9 cellular contexts compared by ENCODE assay signal in genomic region chr5:139384591-139385051, GRCh38. TPM values are rescaled to one million over a fixed set of nuclear protein-coding genes. Genes with fewer than 3 reads are reported as not detected.
DNase-seq lines count a peak whose midpoint lies in the region; ATAC-seq and TF ChIP-seq lines count a peak whose summit lies in the region.
"Had no signal": no experiment of that assay in that cellular context is flagged by ENCODE, and none has a peak within 500 bp of the region (broad histone marks: within the 10 kb centered on the region; RNA-seq: fewer than 3 reads in every experiment).

No MANE protein-coding gene starts in this region.

- in situ Hi-C loops in brain microvascular endothelial cell (cut with HindIII; ENCODE audit: low pct_ligation_motif_present, low sequenced_read_pairs) = no loop called here

- peaks cover 59% of the 10 kb centered on the region for H3K4me1 ChIP-seq in mononuclear cell (ENCODE audit: insufficient read depth, low read length)
- no peaks in the 10 kb centered on the region for H3K4me1 ChIP-seq in urinary bladder (ENCODE audit: insufficient read depth)

- no peaks in the 10 kb centered on the region for H3K9me3 ChIP-seq in mononuclear cell (ENCODE audit: low read depth, low read length)

- H3K27me3 ChIP-seq in mononuclear cell (ENCODE audit: insufficient read depth, low read length) (no peaks in the 10 kb centered on the region), brain microvascular endothelial cell (replicated peaks) (no peaks in the 10 kb centered on the region)

- H3K4me3 ChIP-seq in mononuclear cell (ENCODE audit: low read length) (peak overlapping the region; percentile 25), urinary bladder (ENCODE audit: low read depth, low read length) (peak overlapping the region; percentile 28), brain microvascular endothelial cell (ENCODE audit: low read depth, low read length) (no peak overlapping the region)

- no peak for TF ChIP-seq CTCF in brain microvascular endothelial cell (IDR thresholded peaks at IDR 0.05; ENCODE audit: low read depth, low read length, missing control alignments)

- H3K36me3 Mint-ChIP-seq in activated CD8-positive, alpha-beta T cell treated with anti-CD3 and anti-CD28 coated beads, Interleukin-2, amount 10 ng/mL, durations not matched to agents 7 days and 5 days (ENCODE audit: low read depth) = peaks cover 8% of the 10 kb centered on the region

- H3K4me1 Mint-ChIP-seq in activated CD8-positive, alpha-beta T cell treated with anti-CD3 and anti-CD28 coated beads, Interleukin-2, amount 10 ng/mL, durations not matched to agents 7 days and 5 days (ENCODE audit: low read depth) = peaks cover 58% of the 10 kb centered on the region

- H3K36me3 ChIP-seq in urinary bladder (ENCODE audit: insufficient read depth) (no peaks in the 10 kb centered on the region), brain microvascular endothelial cell (replicated peaks) (no peaks in the 10 kb centered on the region)

- intact Hi-C loops in Right ventricle myocardium inferior (cut with DNase I) = loop anchor here (5.0 kb wide), 1 partner anchor 92 kb away; the partner anchor contains the start of gene MATR3
- intact Hi-C loops in cardiac septum (cut with DNase I) = no loop called here

- peak overlapping the region; percentile 81 for H3K27ac ChIP-seq in urinary bladder (ENCODE audit: low read depth)
- H3K27ac ChIP-seq in brain microvascular endothelial cell = no peak overlapping the region
- H3K27ac ChIP-seq: epithelial cell of prostate had no signal

- peak overlapping the region; percentile 96 for H3K27ac Mint-ChIP-seq in activated CD8-positive, alpha-beta T cell treated with anti-CD3 and anti-CD28 coated beads, Interleukin-2, amount 10 ng/mL, durations not matched to agents 7 days and 5 days

- no peaks in the 10 kb centered on the region for H3K27me3 Mint-ChIP-seq in activated CD8-positive, alpha-beta T cell treated with anti-CD3 and anti-CD28 coated beads, Interleukin-2, amount 10 ng/mL, durations not matched to agents 7 days and 5 days (ENCODE audit: low read depth)

- H3K9me3 Mint-ChIP-seq in activated CD8-positive, alpha-beta T cell treated with anti-CD3 and anti-CD28 coated beads, Interleukin-2, amount 10 ng/mL, durations not matched to agents 7 days and 5 days (ENCODE audit: insufficient read depth) = no peaks in the 10 kb centered on the region

- peak overlapping the region; percentile 69 for H3K4me3 Mint-ChIP-seq in activated CD8-positive, alpha-beta T cell treated with anti-CD3 and anti-CD28 coated beads, Interleukin-2, amount 10 ng/mL, durations not matched to agents 7 days and 5 days

- POLR2A ChIA-PET in activated CD8-positive, alpha-beta T cell treated with anti-CD3 and anti-CD28 coated beads, Interleukin-2, amount 10 ng/mL, durations not matched to agents 7 days and 5 days (lab: Charles Lee) = interaction anchor here (11.6 kb wide), 1 partner anchor 43 kb away, joined by 139 read pairs; the partner anchor contains the start of gene PAIP2

- ATAC-seq in Right ventricle myocardium inferior = peak; percentile 1
- ATAC-seq in activated CD8-positive, alpha-beta T cell treated with anti-CD3 and anti-CD28 coated beads, Interleukin-2, amount 10 ng/mL, durations not matched to agents 7 days and 5 days = peak; percentile 11

- DNase-seq in Right ventricle myocardium inferior (ENCODE audit: missing footprints) (no peak), cardiac septum (ENCODE audit: low spot score) (no peak), AML-193 (lab: John Stamatoyannopoulos, UW) (no peak), brain microvascular endothelial cell (no peak)
- DNase-seq in activated CD8-positive, alpha-beta T cell treated with anti-CD3 and anti-CD28 coated beads, Interleukin-2, amount 10 ng/mL, durations not matched to agents 7 days and 5 days = no peak
- DNase-seq in stimulated activated CD4-positive, alpha-beta T cell treated with anti-CD3 and anti-CD28 coated beads, Interleukin-2, amount 100 ng/mL, for 24 hours = no peak

- CTCF ChIA-PET in activated CD8-positive, alpha-beta T cell treated with anti-CD3 and anti-CD28 coated beads, Interleukin-2, amount 10 ng/mL, durations not matched to agents 7 days and 5 days (lab: Charles Lee) = interaction anchor here (1.2 kb wide), 1 partner anchor 42 kb away, joined by 3 read pairs; no protein-coding TSS in a partner anchor

- WGBS in urinary bladder = 74% methylated on average over 9 of the region's 9 CpGs

RNA-seq across cellular contexts. Expression of gene SLC23A1, which starts 1.5 kb away (rescaled TPM):
- total RNA-seq in Right ventricle myocardium inferior (not detected), cardiac septum (not detected), mononuclear cell (not detected), urinary bladder (not detected)
- total RNA-seq in activated CD8-positive, alpha-beta T cell treated with anti-CD3 and anti-CD28 coated beads, Interleukin-2, amount 10 ng/mL, durations not matched to agents 7 days and 5 days = 1 to 10 TPM; 1.2 to 1.5 TPM
- not detected for polyA plus RNA-seq in urinary bladder

RNA-seq across cellular contexts. Expression of gene MZB1, which starts 5.1 kb away (rescaled TPM):
- total RNA-seq in Right ventricle myocardium inferior (1.2 TPM), cardiac septum (0.51 TPM), mononuclear cell (2.9 TPM), urinary bladder (0.63 TPM)
- total RNA-seq in activated CD8-positive, alpha-beta T cell treated with anti-CD3 and anti-CD28 coated beads, Interleukin-2, amount 10 ng/mL, durations not matched to agents 7 days and 5 days = 10 to 100 TPM; 19.0 to 19.9 TPM
- polyA plus RNA-seq in urinary bladder = 0.56 TPM

RNA-seq across cellular contexts. Expression of gene PROB1, which starts 10.3 kb away (rescaled TPM):
- total RNA-seq in Right ventricle myocardium inferior = 49.3 TPM
- total RNA-seq in cardiac septum = 34.7 TPM
- 1 to 10 TPM; 5.2 to 6.2 TPM for total RNA-seq in activated CD8-positive, alpha-beta T cell treated with anti-CD3 and anti-CD28 coated beads, Interleukin-2, amount 10 ng/mL, durations not matched to agents 7 days and 5 days
- total RNA-seq in mononuclear cell = 0.21 TPM
- 1.4 TPM for total RNA-seq in urinary bladder
- 3.1 TPM for polyA plus RNA-seq in urinary bladder

RNA-seq across cellular contexts. Expression of gene SPATA24, which starts 19.3 kb away (rescaled TPM):
- total RNA-seq in Right ventricle myocardium inferior (17.2 TPM), cardiac septum (12.4 TPM), mononuclear cell (1.3 TPM), urinary bladder (3.0 TPM)
- 1 to 10 TPM; 3.8 to 4.0 TPM for total RNA-seq in activated CD8-positive, alpha-beta T cell treated with anti-CD3 and anti-CD28 coated beads, Interleukin-2, amount 10 ng/mL, durations not matched to agents 7 days and 5 days
- 5.4 TPM for polyA plus RNA-seq in urinary bladder

RNA-seq across cellular contexts. Expression of gene PAIP2, which starts 43.0 kb away (rescaled TPM):
- total RNA-seq in Right ventricle myocardium inferior (144 TPM), cardiac septum (133 TPM), mononuclear cell (129 TPM), urinary bladder (91.9 TPM)
- total RNA-seq in activated CD8-positive, alpha-beta T cell treated with anti-CD3 and anti-CD28 coated beads, Interleukin-2, amount 10 ng/mL, durations not matched to agents 7 days and 5 days = 10 to 100 TPM; 90.7 to 93.5 TPM
- 110 TPM for polyA plus RNA-seq in urinary bladder
